ENCODE assay signal across 10 cellular contexts in the genomic region with DNA sequence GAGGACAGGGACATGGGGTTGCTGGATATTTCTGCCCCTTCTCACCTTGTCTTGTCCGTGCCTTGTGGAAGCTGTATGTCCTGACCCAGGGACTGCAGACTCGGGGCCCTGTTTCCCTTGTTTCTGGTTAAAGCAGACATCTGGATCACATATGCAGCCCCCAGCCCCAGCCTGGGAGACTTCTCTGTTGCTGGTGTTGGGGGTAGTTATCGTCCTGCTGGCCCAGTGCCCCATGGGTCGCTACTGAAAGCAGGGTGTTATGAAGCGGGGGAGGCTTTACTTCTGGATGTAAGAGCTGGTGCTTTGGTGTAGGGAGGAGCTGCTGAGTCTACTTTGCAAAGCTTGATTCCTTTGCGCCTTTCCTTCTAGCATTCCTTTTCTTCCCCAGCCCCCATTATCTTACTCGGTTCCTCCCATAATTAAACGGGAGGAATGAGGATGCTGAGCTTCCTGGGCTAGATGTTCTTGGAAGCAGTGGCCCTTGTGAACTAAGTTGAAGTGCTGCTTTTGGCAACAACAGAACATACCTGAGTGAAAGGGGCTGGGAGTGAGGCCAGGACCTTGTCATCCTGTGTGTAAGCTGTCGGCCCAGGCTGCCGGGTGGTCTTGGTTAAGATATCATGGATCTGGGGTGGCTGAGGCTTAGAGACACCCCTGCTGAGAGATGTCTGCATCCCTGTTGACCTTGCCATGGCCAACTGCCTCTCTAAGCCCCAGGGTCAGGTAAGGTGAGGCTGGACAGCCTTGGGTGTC. TPM values are rescaled to one million over a fixed set of nuclear protein-coding genes. Genes with fewer than 3 reads are reported as not detected.
DNase-seq lines count a peak whose midpoint lies in the region; ATAC-seq, FAIRE-seq and TF ChIP-seq lines count a peak whose summit lies in the region.
"Had no signal": no experiment of that assay in that cellular context is flagged by ENCODE, and none has a peak within 500 bp of the region (broad histone marks: within the 10 kb centered on the region; RNA-seq: fewer than 3 reads in every experiment).

No MANE protein-coding gene starts in this region.

- no peaks in the 10 kb centered on the region for H3K9me3 ChIP-seq in CD8-positive, alpha-beta T cell (ENCODE audit: low read length)
- no peaks in the 10 kb centered on the region for H3K9me3 ChIP-seq in OCI-LY1 (ENCODE audit: low read length)
- H3K9me3 ChIP-seq in neuronal stem cell (replicated peaks in 1 of 2; ENCODE audit: control insufficient read depth in 2 of 2, insufficient read depth in 1 of 2, low read depth in 1 of 2, low read length in 2 of 2): peaks cover 0 to under 1% of the 10 kb centered on the region in 2 donors

- no peak overlapping the region for H2BK15ac ChIP-seq in neuronal stem cell (ENCODE audit: low read length)

- POLR2A ChIA-PET in CD8-positive, alpha-beta T cell (lab: Charles Lee): interaction anchor here (0.7 to 4.1 kb wide), 9 partner anchors 11 to 159 kb away, joined by 3 to 24 read pairs (median 3); partner anchors contain the start of genes BOLA3 and DGUOK

- no peak overlapping the region for H3K27ac ChIP-seq in CD8-positive, alpha-beta T cell (ENCODE audit: low read depth, low read length)
- H3K27ac ChIP-seq in OCI-LY1 (ENCODE audit: low read depth, low read length, poor library complexity, severe bottlenecking): no peak overlapping the region
- no peak overlapping the region for H3K27ac ChIP-seq in neuronal stem cell (replicated peaks; ENCODE audit: low read length)
- H3K27ac ChIP-seq: epithelial cell of prostate had no signal

- no peak for FAIRE-seq in frontal cortex (lab: Jason Lieb, UNC)

- no peaks in the 10 kb centered on the region for H3K9me2 ChIP-seq in OCI-LY1 (ENCODE audit: low read depth, low read length)

- CTCF ChIA-PET in CD8-positive, alpha-beta T cell (lab: Charles Lee): interaction anchor here (0.5 to 5.0 kb wide), 29 partner anchors 8 to 166 kb away, joined by 3 to 63 read pairs (median 4); no protein-coding TSS in a partner anchor

- ATAC-seq in CD8-positive, alpha-beta T cell: no peak
- ATAC-seq in effector memory CD8-positive, alpha-beta T cell (replicated peaks): no peak
- ATAC-seq in HG02973 (IDR thresholded peaks at IDR 0.05; ENCODE audit: unreplicated experiment): no peak
- ATAC-seq in HG02852 (IDR thresholded peaks at IDR 0.05; ENCODE audit: unreplicated experiment): no peak

- H3F3A ChIP-seq in OCI-LY1 (ENCODE audit: insufficient read depth, low read length): no peaks in the 10 kb centered on the region; the same call in 1 of the 2 replicates

- peak overlapping the region; percentile 62 for H2AK5ac ChIP-seq in neuronal stem cell (ENCODE audit: low read depth, low read length)

- H3K79me2 ChIP-seq in OCI-LY1 (ENCODE audit: insufficient read depth, low read length): no peaks in the 10 kb centered on the region

- H3K36me3 Mint-ChIP-seq in CD8-positive, alpha-beta T cell: peaks cover 39% of the 10 kb centered on the region
- peaks cover 27% of the 10 kb centered on the region for H3K36me3 Mint-ChIP-seq in effector memory CD8-positive, alpha-beta T cell (ENCODE audit: insufficient read depth)

- H2BK5ac ChIP-seq in neuronal stem cell (ENCODE audit: low read length): no peak overlapping the region

- H3K4me1 ChIP-seq in CD8-positive, alpha-beta T cell (ENCODE audit: insufficient read depth, low read length): peaks cover 66% of the 10 kb centered on the region
- H3K4me1 ChIP-seq in OCI-LY1 (ENCODE audit: insufficient read depth, low read length, severe bottlenecking) (peaks cover 51% of the 10 kb centered on the region), neuronal stem cell (ENCODE audit: control insufficient read depth in 2 of 2, insufficient read depth in 1 of 2, low read depth in 1 of 2, low read length in 2 of 2) (peaks cover 28 to 32% of the 10 kb centered on the region in 2 donors)

- H3K14ac ChIP-seq in neuronal stem cell (ENCODE audit: low read length): peak overlapping the region; percentile 47

- no peaks in the 10 kb centered on the region for H3K27me3 Mint-ChIP-seq in CD8-positive, alpha-beta T cell (ENCODE audit: low read depth)
- H3K27me3 Mint-ChIP-seq in effector memory CD8-positive, alpha-beta T cell: no peaks in the 10 kb centered on the region

- intact Hi-C loops in CD8-positive, alpha-beta T cell (cut with DNase I, micrococcal nuclease): loop anchor here (1.0 to 5.0 kb wide), 8 partner anchors 13 to 209 kb away; partner anchors contain the start of genes DGUOK (in 1 of the 2) and MTHFD2 (in 1 of the 2)

- no peak for TF ChIP-seq CTCF in CD8-positive, alpha-beta T cell (IDR thresholded peaks at IDR 0.05)
- TF ChIP-seq CTCF in OCI-LY1 (IDR thresholded peaks at IDR 0.05; ENCODE audit: low read length): no peak

- peak overlapping the region; percentile 32 for H3K23ac ChIP-seq in neuronal stem cell (ENCODE audit: low read depth, low read length, poor library complexity)

- H3K4me3 ChIP-seq in CD8-positive, alpha-beta T cell (ENCODE audit: low read depth, low read length): peak overlapping the region; percentile 65
- peak overlapping the region; percentile 67 for H3K4me3 ChIP-seq in OCI-LY1 (ENCODE audit: low read depth, low read length, poor library complexity, severe bottlenecking)
- H3K4me3 ChIP-seq in neuronal stem cell (ENCODE audit: low read length in 2 of 2): peak overlapping the region in 1 of 2 donors; percentile 26

- H3K27me3 ChIP-seq in CD8-positive, alpha-beta T cell (ENCODE audit: insufficient read depth, low read length): no peaks in the 10 kb centered on the region
- H3K27me3 ChIP-seq in OCI-LY1 (ENCODE audit: insufficient read depth, low read length): no peaks in the 10 kb centered on the region
- H3K27me3 ChIP-seq in neuronal stem cell (ENCODE audit: control insufficient read depth in 3 of 3, insufficient read depth in 3 of 3, low read depth in 1 of 3, low read length in 3 of 3): peaks cover 0 to 11% (median 3%) of the 10 kb centered on the region in 3 experiments

- H3K9ac ChIP-seq in OCI-LY1 (ENCODE audit: low read length) (no peak overlapping the region; the same call in 1 of the 2 replicates), neuronal stem cell (ENCODE audit: low read depth, low read length, poor library complexity) (no peak overlapping the region)

- no peaks in the 10 kb centered on the region for H4K20me1 ChIP-seq in OCI-LY1 (ENCODE audit: insufficient read depth, low read length)

- peaks cover 75% of the 10 kb centered on the region for H3K4me1 Mint-ChIP-seq in CD8-positive, alpha-beta T cell (ENCODE audit: low read depth)
- peaks cover 52 to 64% of the 10 kb centered on the region in 2 donors for H3K4me1 Mint-ChIP-seq in effector memory CD8-positive, alpha-beta T cell (ENCODE audit: low read depth in 2 of 2)

- H2BK120ac ChIP-seq in neuronal stem cell (ENCODE audit: low read depth, low read length): peak overlapping the region; percentile 19

- H4K8ac ChIP-seq in neuronal stem cell (ENCODE audit: low read depth, low read length): no peak overlapping the region

- no peak overlapping the region for H4K91ac ChIP-seq in neuronal stem cell (ENCODE audit: low read depth, low read length, poor library complexity)

- peaks cover 5% of the 10 kb centered on the region for H3K79me1 ChIP-seq in neuronal stem cell (ENCODE audit: low read depth, low read length)

- no peaks in the 10 kb centered on the region for H3K36me3 ChIP-seq in CD8-positive, alpha-beta T cell (ENCODE audit: insufficient read depth, low read length)
- H3K36me3 ChIP-seq in OCI-LY1 (ENCODE audit: insufficient read depth, low read length): peaks cover 58% of the 10 kb centered on the region
- peaks cover 7 to 64% of the 10 kb centered on the region in 2 donors for H3K36me3 ChIP-seq in neuronal stem cell (replicated peaks in 1 of 2; ENCODE audit: control insufficient read depth in 2 of 2, insufficient read depth in 2 of 2, low read length in 2 of 2)

- peak overlapping the region; percentile 49 for H3K27ac Mint-ChIP-seq in CD8-positive, alpha-beta T cell
- H3K27ac Mint-ChIP-seq in effector memory CD8-positive, alpha-beta T cell: peak overlapping the region; percentile 89 to 91

- peak overlapping the region; percentile 80 for H3K4me2 ChIP-seq in OCI-LY1 (ENCODE audit: low read length)
- H3K4me2 ChIP-seq in neuronal stem cell (ENCODE audit: insufficient read depth, low read length, poor library complexity, severe bottlenecking): no peak overlapping the region

- H2AFZ ChIP-seq in OCI-LY1 (ENCODE audit: low read length): no peak overlapping the region
- H2AFZ ChIP-seq in neuronal stem cell (ENCODE audit: low read length): no peak overlapping the region

- no peak overlapping the region for H2BK12ac ChIP-seq in neuronal stem cell (ENCODE audit: low read length)

- no peak for DNase-seq in CD8-positive, alpha-beta T cell
- no peak for DNase-seq in effector memory CD8-positive, alpha-beta T cell
- DNase-seq in neuronal stem cell (ENCODE audit: low spot score) (no peak), frontal cortex (ENCODE audit: low spot score in 2 of 2) (no peak), NCI-H526 (lab: John Stamatoyannopoulos, UW) (no peak)
- DNase-seq: NCI-H2029 treated with DMSO at 0.1 percent for 48 hours had no signal

- H3K4me3 Mint-ChIP-seq in CD8-positive, alpha-beta T cell: peak overlapping the region; percentile 80
- H3K4me3 Mint-ChIP-seq in effector memory CD8-positive, alpha-beta T cell: peak overlapping the region; percentile 88 to 91

- peaks cover 4% of the 10 kb centered on the region for H3K9me3 Mint-ChIP-seq in CD8-positive, alpha-beta T cell
- H3K9me3 Mint-ChIP-seq in effector memory CD8-positive, alpha-beta T cell: no peaks in the 10 kb centered on the region

- no CpG with 5 or more reads among the region's 10 CpGs for WGBS in neuronal stem cell (ENCODE audit: extremely low coverage in 2 of 2, insufficient read length in 2 of 2, insufficient replicate concordance in 1 of 2), 2 donors

- no peak overlapping the region for H3K4ac ChIP-seq in neuronal stem cell (ENCODE audit: low read length)

- peak overlapping the region; percentile 55 for H3K18ac ChIP-seq in neuronal stem cell (ENCODE audit: low read length)

RNA-seq across cellular contexts. Expression of gene TET3, which starts 3.4 kb away (rescaled TPM):
- total RNA-seq in CD8-positive, alpha-beta T cell: 10 to 100 TPM; 25.4 to 26.2 TPM
- 5.1 TPM for polyA plus RNA-seq in neuronal stem cell (2013, experiment 1 of 2)
- polyA plus RNA-seq in neuronal stem cell (2013, experiment 2 of 2): 5.4 TPM
- total RNA-seq in frontal cortex: 15.9 TPM
